In genomic region chr6:5081182-5081581, GRCh38 we compare ENCODE assay signal across 24 cellular contexts. TPM values are rescaled to one million over a fixed set of nuclear protein-coding genes. Genes with fewer than 3 reads are reported as not detected.
A peak's percentile ranks its signal among the peaks of the same experiment; 100 is the strongest.
DNase-seq lines count a peak whose midpoint lies in the region; ATAC-seq, FAIRE-seq and TF ChIP-seq lines count a peak whose summit lies in the region.
"Had no signal": no experiment of that assay in that cellular context is flagged by ENCODE, and none has a peak within 500 bp of the region (broad histone marks: within the 10 kb centered on the region; RNA-seq: fewer than 3 reads in every experiment).

No MANE protein-coding gene starts in this region.

- POLR2A ChIA-PET in HepG2 (lab: Yijun Ruan, JAX) = interaction anchor here (1.1 to 3.0 kb wide), 2 partner anchors 20 to 22 kb away, joined by 3 to 21 read pairs; no protein-coding TSS in a partner anchor

- in situ Hi-C loops in HepG2 (cut with HindIII; ENCODE audit: extremely low pct_ligation_motif_present, low pct_unique_long_range_greater_than_20kb) = no loop called here

- H4K8ac ChIP-seq in trophoblast cell (ENCODE audit: low read depth, low read length) = no peak overlapping the region

- H3K9ac ChIP-seq in HepG2 (ENCODE audit: insufficient read depth, low read depth, low read length) (peak overlapping the region; percentile 76), trophoblast cell (ENCODE audit: low read length) (no peak overlapping the region)
- H3K9ac ChIP-seq: BLaER1 treated with 17β-estradiol and CSF1 and Interleukin-3, amounts not matched to agents 10 nM and 100 nM; GM23248 had no signal

- 11% methylated on average over 3 of the region's 3 CpGs for WGBS in HepG2 (ENCODE audit: low lambda C conversion rate)
- WGBS in right lobe of liver (ENCODE audit: insufficient coverage, low coverage, low lambda C conversion rate, missing lambda C conversion rate) = 67% methylated on average over 1 of the region's 3 CpGs
- WGBS in trophoblast cell (ENCODE audit: extremely low coverage, insufficient coverage, insufficient read length) = no CpG with 5 or more reads among the region's 3 CpGs

- H4K91ac ChIP-seq in trophoblast cell (ENCODE audit: low read depth, low read length) = peak overlapping the region; percentile 93

- H2BK12ac ChIP-seq in trophoblast cell (ENCODE audit: low read length) = peak overlapping the region; percentile 20

- no peak overlapping the region for H2AFZ ChIP-seq in HepG2 (ENCODE audit: low read length)
- H2AFZ ChIP-seq in trophoblast cell (ENCODE audit: insufficient read depth, low read length, poor library complexity) = no peak overlapping the region
- H2AFZ ChIP-seq: GM23248 had no signal

- H3K27ac ChIP-seq in HepG2 (ENCODE audit: extremely low read length, insufficient read depth, low read length) = peak overlapping the region; percentile 81
- H3K27ac ChIP-seq in right lobe of liver = no peak overlapping the region
- no peak overlapping the region for H3K27ac ChIP-seq in trophoblast cell (ENCODE audit: low read depth, low read length)
- H3K27ac ChIP-seq: BLaER1 treated with 17β-estradiol and CSF1 and Interleukin-3, amounts not matched to agents 10 nM and 100 nM had no signal

- ATAC-seq in HepG2 (peak; percentile 3), right lobe of liver (no peak)
- ATAC-seq: A549, GM12878 had no signal

- H3K4me2 ChIP-seq in HepG2 (ENCODE audit: low read depth, low read length) (peak overlapping the region; percentile 96), trophoblast cell (ENCODE audit: low read length) (no peak overlapping the region)
- H3K4me2 ChIP-seq: BLaER1 treated with 17β-estradiol and CSF1 and Interleukin-3, amounts not matched to agents 10 nM and 100 nM had no signal

- H3K4ac ChIP-seq in trophoblast cell (ENCODE audit: low read depth, low read length) = no peak overlapping the region

- no peak overlapping the region for H3K23ac ChIP-seq in trophoblast cell (ENCODE audit: low read length)

- FAIRE-seq in HepG2 (lab: Jason Lieb, UNC) (no peak), RCC 7860 (lab: Jason Lieb, UNC) (no peak)
- FAIRE-seq: A549, D721Med, GM12878, GM19239, H1 had no signal

- peak overlapping the region; percentile 70 for H2BK120ac ChIP-seq in trophoblast cell (ENCODE audit: insufficient read depth, low read length, poor library complexity)

- H3K27me3 ChIP-seq in HepG2 (ENCODE audit: control insufficient read depth in 1 of 2, insufficient read depth in 2 of 2, low read length in 2 of 2) (no peaks in the 10 kb centered on the region), right lobe of liver (no peaks in the 10 kb centered on the region), trophoblast cell (ENCODE audit: insufficient read depth, low read length) (peaks cover 21% of the 10 kb centered on the region)

- TF ChIP-seq POLR2A in HepG2 (IDR thresholded peaks at IDR 0.05; ENCODE audit: insufficient read depth in 1 of 2, low read depth in 2 of 2, low read length in 2 of 2) (0 out of 4 replicates have a peak, but pooled peaks of 1 of the 2 experiments have one; percentile 24), right lobe of liver (IDR thresholded peaks at IDR 0.05) (no peak)

- H3K4me3 ChIP-seq in HepG2 (replicated peaks in 1 of 3; ENCODE audit: insufficient read depth in 1 of 3, low read depth in 2 of 3, low read length in 3 of 3) (peak overlapping the region; percentile 46 to 71 (median 49)), right lobe of liver (no peak overlapping the region), trophoblast cell (ENCODE audit: low read depth, low read length) (no peak overlapping the region)
- H3K4me3 ChIP-seq: A549; BLaER1 treated with 17β-estradiol and CSF1 and Interleukin-3, amounts not matched to agents 10 nM and 100 nM; GM12878; GM23248 had no signal

- no peak overlapping the region for H4K12ac ChIP-seq in trophoblast cell (ENCODE audit: low read depth, low read length)

- peak overlapping the region; percentile 65 for H2BK5ac ChIP-seq in trophoblast cell (ENCODE audit: low read depth, low read length, poor library complexity)

- peak overlapping the region; percentile 97 for H2AK5ac ChIP-seq in trophoblast cell (ENCODE audit: low read length)

- CTCF ChIA-PET in HepG2 (lab: Yijun Ruan, JAX; ENCODE audit: low intra/inter-chr PET ratio, low total read pairs) = no interaction called here

- H3K9me3 ChIP-seq in HepG2 (ENCODE audit: low read length) = no peaks in the 10 kb centered on the region
- no peaks in the 10 kb centered on the region for H3K9me3 ChIP-seq in right lobe of liver
- H3K9me3 ChIP-seq in trophoblast cell (ENCODE audit: insufficient read depth, low read depth, low read length) = peaks cover 2% of the 10 kb centered on the region
- H3K9me3 ChIP-seq: A549, BE2C had no signal

- no TSS peak for BruUV-seq in HepG2 (replicated peaks; lab: Mats Ljungman, UMichigan)

- H3K79me2 ChIP-seq in HepG2 (ENCODE audit: insufficient read depth, low read length) (peaks cover 5% of the 10 kb centered on the region), trophoblast cell (ENCODE audit: control insufficient read depth, insufficient read depth, low read length, poor library complexity) (peaks cover 2% of the 10 kb centered on the region)

- TF ChIP-seq EP300 in HepG2 (IDR thresholded peaks at IDR 0.05; ENCODE audit: low read depth in 2 of 2, low read length in 2 of 2) (no peak), HepG2 (CRISPR knock-in tag; IDR thresholded peaks at IDR 0.05; ENCODE audit: borderline replicate concordance) (no peak)

- H4K20me1 ChIP-seq in HepG2 (ENCODE audit: insufficient read depth, low read length) = no peaks in the 10 kb centered on the region

- H3K4me1 ChIP-seq in HepG2 (ENCODE audit: insufficient read depth, low read length) (peaks cover 65% of the 10 kb centered on the region), right lobe of liver (no peaks in the 10 kb centered on the region), trophoblast cell (ENCODE audit: control insufficient read depth in 1 of 2, insufficient read depth in 2 of 2, low read length in 2 of 2) (peaks cover 28 to 35% of the 10 kb centered on the region in 2 experiments)
- H3K4me1 ChIP-seq: BE2C had no signal

- intact Hi-C loops in HepG2 (cut with micrococcal nuclease; ENCODE audit: unreplicated experiment) (loop anchor here (5.0 kb wide), 1 partner anchor 36 kb away; no protein-coding TSS in a partner anchor), right lobe of liver (cut with DNase I) (no loop called here)

- peaks cover 18% of the 10 kb centered on the region for H3K79me1 ChIP-seq in trophoblast cell (ENCODE audit: low read length)

- TF ChIP-seq CTCF in HepG2 (CRISPR knock-in tag; IDR thresholded peaks at IDR 0.05) = no peak
- TF ChIP-seq CTCF in right lobe of liver (IDR thresholded peaks at IDR 0.05) = no peak

- H3K36me3 ChIP-seq in HepG2 (replicated peaks in 1 of 2; ENCODE audit: control insufficient read depth in 1 of 2, insufficient read depth in 2 of 2, low read length in 2 of 2) (no peaks in the 10 kb centered on the region; a peak in 1 of 5 replicates), right lobe of liver (no peaks in the 10 kb centered on the region), trophoblast cell (ENCODE audit: control insufficient read depth in 1 of 2, insufficient read depth in 2 of 2, low read length in 2 of 2) (no peaks in the 10 kb centered on the region)
- H3K36me3 ChIP-seq: BE2C; BLaER1 treated with 17β-estradiol and CSF1 and Interleukin-3, amounts not matched to agents 10 nM and 100 nM had no signal

- TF ChIP-seq RAD21 in HepG2 (CRISPR knock-in tag; IDR thresholded peaks at IDR 0.05) = no peak

- peak overlapping the region; percentile 52 for H3K14ac ChIP-seq in trophoblast cell (ENCODE audit: low read length)

- DNase-seq in HepG2 (ENCODE audit: low spot score) = no peak
- no peak for DNase-seq in right lobe of liver
- peak; percentile 40 for DNase-seq in islet precursor cell
- no peak for DNase-seq in trophoblast cell
- no peak for DNase-seq in iPS-NIHi7 (ENCODE audit: extremely low spot score)
- no peak for DNase-seq in RCC 7860 (ENCODE audit: low spot score)
- DNase-seq in activated effector memory CD4-positive, alpha-beta T cell treated with Interleukin-2 at 50 U/mL for 16 hours = no peak
- DNase-seq: 8988T; AML-193; BE2C; CD4-positive, alpha-beta T cell; CD8-positive, alpha-beta memory T cell; DMS 273 treated with DMSO at 0.1 percent for 48 hours; DMS79; GDM1; H7; HCEC 1CT had no signal

- no peak overlapping the region for H3K18ac ChIP-seq in trophoblast cell (ENCODE audit: low read length)

RNA-seq across cellular contexts. Expression of gene PPP1R3G, which starts 4.0 kb away (rescaled TPM):
- total RNA-seq in HepG2 (2016; rRNA removed; fragmentation: Illumina TruSeq; extraction: Trizol) (0.56 and 1.2 TPM in 2 replicates), right lobe of liver (under 1 TPM; 0.35 to 0.98 (median 0.52) TPM)
- total RNA-seq in HepG2 (2016; cell fraction: cytosol; rRNA removed; fragmentation: Illumina TruSeq; extraction: Trizol; ENCODE audit: low read depth) = 0.18 and 0.20 TPM in 2 replicates
- total RNA-seq in HepG2 (2016; cell fraction: insoluble cytoplasmic fraction; rRNA removed; fragmentation: Illumina TruSeq; extraction: Trizol) = 0.61 and 1.0 TPM in 2 replicates
- 0.52 and 0.74 TPM in 2 replicates for total RNA-seq in HepG2 (2016; cell fraction: membrane; rRNA removed; fragmentation: Illumina TruSeq; extraction: Trizol)
- 0.88 and 1.0 TPM in 2 replicates for total RNA-seq in HepG2 (2016; cell fraction: nucleus; rRNA removed; fragmentation: Illumina TruSeq; extraction: Trizol)
- polyA plus RNA-seq in HepG2 (2011; rRNA removed) = 1.3 and 1.8 TPM in 2 replicates
- 1.5 and 1.9 TPM in 2 replicates for polyA plus RNA-seq in HepG2 (2011; cell fraction: cytosol; rRNA removed)
- polyA plus RNA-seq in HepG2 (2011; cell fraction: nucleus; rRNA removed) = 3.4 and 3.6 TPM in 2 replicates
- 2.0 and 2.2 TPM in 2 replicates for polyA plus RNA-seq in HepG2 (2012)
- polyA plus RNA-seq in HepG2 (2016; cell fraction: cytosol; fragmentation: Illumina TruSeq; extraction: Trizol; ENCODE audit: low read depth) = 0.11 TPM in 2 replicates
- 0.44 and 0.60 TPM in 2 replicates for polyA plus RNA-seq in HepG2 (2016; cell fraction: insoluble cytoplasmic fraction; fragmentation: Illumina TruSeq; extraction: Trizol; ENCODE audit: low read depth)
- polyA plus RNA-seq in HepG2 (2016; cell fraction: membrane; fragmentation: Illumina TruSeq; extraction: Trizol; ENCODE audit: low read depth) = 0.29 and 0.52 TPM in 2 replicates
- 0.61 and 0.77 TPM in 2 replicates for polyA plus RNA-seq in HepG2 (2016; cell fraction: nucleus; fragmentation: Illumina TruSeq; extraction: Trizol; ENCODE audit: insufficient read depth, low read depth)
- 0.14 and 3.0 TPM in 2 replicates for polyA minus RNA-seq in HepG2 (2011; rRNA and poly(A)+ RNA removed; ENCODE audit: low replicate concordance)
- 2.1 and 2.3 TPM in 2 replicates for polyA minus RNA-seq in HepG2 (2011; cell fraction: cytosol; rRNA and poly(A)+ RNA removed)
- polyA minus RNA-seq in HepG2 (2011; cell fraction: nucleus; rRNA and poly(A)+ RNA removed) = 4.5 and 4.8 TPM in 2 replicates
- polyA plus RNA-seq in trophoblast cell (2013) = 0.40 and 0.41 TPM in 2 replicates
- total RNA-seq: CD4-positive, alpha-beta T cell; CD8-positive, alpha-beta memory T cell had no signal
- polyA plus RNA-seq: CD8-positive, alpha-beta memory T cell had no signal

Comparison
In these comparisons a context has a peak if more than half of its experiments do, and no peak if none do; other contexts are left out.
1. H3K4me3 ChIP-seq: peak in HepG2 (3 of 3); none in right lobe of liver (0 of 3) and trophoblast cell (single experiment).